In the genomic region with DNA sequence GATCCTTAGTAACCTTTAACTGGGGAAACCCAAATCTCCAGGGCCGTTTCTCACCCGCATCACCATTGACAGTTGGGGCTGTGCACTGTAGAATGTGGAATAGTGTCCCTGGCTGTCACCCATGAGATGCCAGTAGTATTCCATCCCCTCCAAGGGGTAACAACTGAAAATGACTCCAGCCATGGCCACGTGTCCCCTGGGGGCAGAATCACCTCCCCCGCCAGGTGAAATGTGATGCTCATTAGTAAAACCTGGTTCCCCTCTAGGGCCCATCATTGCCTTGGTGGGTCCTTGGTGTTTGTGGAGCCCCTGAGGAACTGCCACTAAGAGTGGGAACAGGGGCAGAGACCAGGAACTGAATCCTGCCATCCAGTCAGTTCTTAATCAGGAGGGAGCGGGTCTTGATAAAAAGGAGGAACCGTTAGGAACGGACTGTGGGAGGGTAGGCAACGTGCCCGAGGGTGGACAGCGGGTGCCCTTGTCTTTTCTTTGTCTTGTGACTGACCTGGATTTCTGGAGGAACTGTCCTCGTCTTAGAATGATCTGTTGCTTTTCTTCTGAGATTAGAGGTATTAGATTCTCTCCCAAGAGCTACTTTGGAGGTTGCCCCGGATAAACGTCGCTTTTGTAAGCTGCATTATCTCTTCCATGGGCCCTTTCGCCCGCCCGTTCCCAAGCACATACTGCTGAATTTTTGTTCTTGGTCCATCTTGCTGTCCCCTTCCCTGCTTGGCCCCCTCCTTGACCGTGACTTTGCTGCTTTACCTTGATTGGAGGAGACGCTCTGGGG, we compare ENCODE assay signal across 8 cellular contexts. TPM values are rescaled to one million over a fixed set of nuclear protein-coding genes. Genes with fewer than 3 reads are reported as not detected.
DNase-seq lines count a peak whose midpoint lies in the region; ATAC-seq and TF ChIP-seq lines count a peak whose summit lies in the region.

No MANE protein-coding gene starts in this region.

- no peaks in the 10 kb centered on the region for H3K36me3 ChIP-seq in CD8-positive, alpha-beta memory T cell (ENCODE audit: insufficient read depth, low read length)
- H3K36me3 ChIP-seq in trophoblast cell (ENCODE audit: control insufficient read depth in 1 of 2, insufficient read depth in 2 of 2, low read length in 2 of 2) = peaks cover 4 to 9% of the 10 kb centered on the region in 2 experiments

- no peak overlapping the region for H2BK120ac ChIP-seq in trophoblast cell (ENCODE audit: insufficient read depth, low read length, poor library complexity)

- no peak overlapping the region for H2BK12ac ChIP-seq in trophoblast cell (ENCODE audit: low read length)

- peak overlapping the region; percentile 20 for H3K14ac ChIP-seq in trophoblast cell (ENCODE audit: low read length)

- DNase-seq in CD8-positive, alpha-beta memory T cell = no peak
- DNase-seq in RKO (ENCODE audit: low spot score) (peak; percentile 43), epithelial cell of esophagus (ENCODE audit: low read depth) (no peak), trophoblast cell (no peak)
- no peak for DNase-seq in stimulated activated CD4-positive, alpha-beta T cell treated with anti-CD3 and anti-CD28 coated beads, Interleukin-4, amount 100 ng/mL, for 1 hour

- peaks cover 45% of the 10 kb centered on the region for H3K4me1 ChIP-seq in CD8-positive, alpha-beta memory T cell (ENCODE audit: insufficient read depth, low read length)
- peaks cover 22 to 30% of the 10 kb centered on the region in 2 experiments for H3K4me1 ChIP-seq in trophoblast cell (ENCODE audit: control insufficient read depth in 1 of 2, insufficient read depth in 2 of 2, low read length in 2 of 2)

- no peaks in the 10 kb centered on the region for H3K9me3 ChIP-seq in CD8-positive, alpha-beta memory T cell (ENCODE audit: low read length)
- H3K9me3 ChIP-seq in trophoblast cell (ENCODE audit: insufficient read depth, low read depth, low read length) = no peaks in the 10 kb centered on the region

- no peak overlapping the region for H2BK5ac ChIP-seq in trophoblast cell (ENCODE audit: low read depth, low read length, poor library complexity)

- H3K27ac Mint-ChIP-seq in CD8-positive, alpha-beta memory T cell = peak overlapping the region; percentile 67 to 91 (median 84)

- CTCF ChIA-PET in CD8-positive, alpha-beta memory T cell (lab: Charles Lee) = interaction anchor here (0.5 to 1.7 kb wide), 5 partner anchors 11 to 137 kb away, joined by 3 to 6 read pairs (median 3); partner anchors contain the start of gene USE1

- H3K9me3 Mint-ChIP-seq in CD8-positive, alpha-beta memory T cell = peaks cover 0 to 2% (median 0%) of the 10 kb centered on the region in 5 donors

- no peak overlapping the region for H4K8ac ChIP-seq in trophoblast cell (ENCODE audit: low read depth, low read length)

- WGBS in trophoblast cell (ENCODE audit: extremely low coverage, insufficient coverage, insufficient read length) = no CpG with 5 or more reads among the region's 19 CpGs

- H3K18ac ChIP-seq in trophoblast cell (ENCODE audit: low read length) = peak overlapping the region; percentile 34

- H3K27me3 ChIP-seq in CD8-positive, alpha-beta memory T cell (ENCODE audit: insufficient read depth, low read length, poor library complexity, severe bottlenecking) = no peaks in the 10 kb centered on the region
- no peaks in the 10 kb centered on the region for H3K27me3 ChIP-seq in trophoblast cell (ENCODE audit: insufficient read depth, low read length)

- no peak overlapping the region for H3K27ac ChIP-seq in CD8-positive, alpha-beta memory T cell (ENCODE audit: low read depth, low read length)
- H3K27ac ChIP-seq in trophoblast cell (ENCODE audit: low read depth, low read length) = no peak overlapping the region

- no peak overlapping the region for H3K4me2 ChIP-seq in trophoblast cell (ENCODE audit: low read length)

- no peak overlapping the region for H2AFZ ChIP-seq in trophoblast cell (ENCODE audit: insufficient read depth, low read length, poor library complexity)

- no peak overlapping the region for H4K12ac ChIP-seq in trophoblast cell (ENCODE audit: low read depth, low read length)

- H3K4ac ChIP-seq in trophoblast cell (ENCODE audit: low read depth, low read length) = peak overlapping the region; percentile 81

- H3K4me3 Mint-ChIP-seq in CD8-positive, alpha-beta memory T cell = peak overlapping the region; percentile 70 to 90 (median 76)

- peaks cover 17% of the 10 kb centered on the region for H3K79me1 ChIP-seq in trophoblast cell (ENCODE audit: low read length)

- POLR2A ChIA-PET in CD8-positive, alpha-beta memory T cell (lab: Charles Lee) = interaction anchor here (0.6 kb wide), 1 partner anchor 126 kb away, joined by 3 read pairs; no protein-coding TSS in a partner anchor

- no peak for ATAC-seq in HG03442 (IDR thresholded peaks at IDR 0.05; ENCODE audit: unreplicated experiment)
- ATAC-seq in HG02973 (IDR thresholded peaks at IDR 0.05; ENCODE audit: unreplicated experiment) = no peak
- no peak for ATAC-seq in GM21737 (IDR thresholded peaks at IDR 0.05; ENCODE audit: unreplicated experiment)

- no peaks in the 10 kb centered on the region for H3K27me3 Mint-ChIP-seq in CD8-positive, alpha-beta memory T cell

- H3K4me3 ChIP-seq in CD8-positive, alpha-beta memory T cell (ENCODE audit: low read length) = peak overlapping the region; percentile 29
- H3K4me3 ChIP-seq in epithelial cell of esophagus (ENCODE audit: low read length) (peak overlapping the region; percentile 39), trophoblast cell (ENCODE audit: low read depth, low read length) (no peak overlapping the region)

- no peak overlapping the region for H2AK5ac ChIP-seq in trophoblast cell (ENCODE audit: low read length)

- H3K4me1 Mint-ChIP-seq in CD8-positive, alpha-beta memory T cell = peaks cover 61 to 85% (median 65%) of the 10 kb centered on the region in 3 donors

- no peak overlapping the region for H3K23ac ChIP-seq in trophoblast cell (ENCODE audit: low read length)

- H4K91ac ChIP-seq in trophoblast cell (ENCODE audit: low read depth, low read length) = no peak overlapping the region

- H3K36me3 Mint-ChIP-seq in CD8-positive, alpha-beta memory T cell = peaks cover 0 to 45% (median 0%) of the 10 kb centered on the region in 3 donors

- TF ChIP-seq CTCF in epithelial cell of esophagus (IDR thresholded peaks at IDR 0.05; ENCODE audit: insufficient read depth, low read depth, low read length, missing control alignments) = no peak

- H3K9ac ChIP-seq in trophoblast cell (ENCODE audit: low read length) = no peak overlapping the region

- peaks cover 62% of the 10 kb centered on the region for H3K79me2 ChIP-seq in trophoblast cell (ENCODE audit: control insufficient read depth, insufficient read depth, low read length, poor library complexity)

RNA-seq across cellular contexts. Expression of gene MYO9B, which starts 3.5 kb away (rescaled TPM):
- total RNA-seq in CD8-positive, alpha-beta memory T cell = 100 to 1,000 TPM; 104 to 108 TPM
- 24.9 TPM for polyA plus RNA-seq in CD8-positive, alpha-beta memory T cell
- 64.1 and 65.1 TPM in 2 replicates for polyA plus RNA-seq in trophoblast cell (2013)

RNA-seq across cellular contexts. Expression of gene HAUS8, which starts 3.9 kb away (rescaled TPM):
- 10 to 100 TPM; 33.4 to 36.4 TPM for total RNA-seq in CD8-positive, alpha-beta memory T cell
- polyA plus RNA-seq in CD8-positive, alpha-beta memory T cell = 9.7 TPM
- 31.7 and 32.6 TPM in 2 replicates for polyA plus RNA-seq in trophoblast cell (2013)

RNA-seq across cellular contexts. Expression of gene CPAMD8, which starts 52.5 kb away (rescaled TPM):
- under 1 TPM; 0.07 to 0.18 TPM for total RNA-seq in CD8-positive, alpha-beta memory T cell
- polyA plus RNA-seq in CD8-positive, alpha-beta memory T cell = 0.74 TPM
- 4.6 and 4.8 TPM in 2 replicates for polyA plus RNA-seq in trophoblast cell (2013)
